Comparison of ENCODE assay signal across 18 cellular contexts in the genomic region with DNA sequence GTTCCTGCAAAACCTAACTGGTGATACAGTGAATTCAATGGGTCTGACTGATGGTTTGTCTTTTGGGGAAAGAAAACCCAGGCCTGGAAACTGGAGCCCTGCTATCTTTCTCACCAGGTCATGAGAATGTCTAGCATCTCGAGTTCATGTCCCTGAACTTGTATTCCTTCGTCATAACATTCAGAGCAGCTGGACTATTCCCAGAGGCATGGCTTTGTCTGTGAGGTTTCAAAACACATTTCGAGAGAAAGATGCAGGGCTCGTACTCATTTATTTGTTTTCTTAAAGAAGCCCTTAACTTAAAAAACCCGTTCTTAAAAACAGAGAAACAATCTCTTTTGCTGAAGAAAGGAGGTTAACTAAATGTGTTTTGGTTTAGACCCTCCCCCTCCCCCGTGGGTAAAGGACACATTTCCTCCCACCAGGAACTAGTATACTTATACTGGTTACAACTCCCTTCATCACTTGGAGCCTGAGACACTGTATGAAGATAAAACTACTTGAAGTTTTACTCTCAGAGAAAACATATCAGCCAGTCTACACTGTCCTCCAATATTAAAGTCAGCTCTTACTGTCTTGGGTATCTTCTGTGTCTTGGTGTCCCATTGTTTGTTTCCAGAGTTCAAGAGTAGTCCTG. TPM values are rescaled to one million over a fixed set of nuclear protein-coding genes. Genes with fewer than 3 reads are reported as not detected.
DNase-seq lines count a peak whose midpoint lies in the region; ATAC-seq and TF ChIP-seq lines count a peak whose summit lies in the region.
"Had no signal": no experiment of that assay in that cellular context is flagged by ENCODE, and none has a peak within 500 bp of the region (broad histone marks: within the 10 kb centered on the region; RNA-seq: fewer than 3 reads in every experiment).

No MANE protein-coding gene starts in this region.

- peaks cover 65% of the 10 kb centered on the region for H3K4me1 Mint-ChIP-seq in chondrocyte (ENCODE audit: low read depth)
- H3K4me1 Mint-ChIP-seq: central memory CD8-positive, alpha-beta T cell; neural crest cell had no signal

- H3K4me3 ChIP-seq in psoas muscle, result no peak overlapping the region
- no peak overlapping the region for H3K4me3 ChIP-seq in uterus
- H3K4me3 ChIP-seq: hepatocyte had no signal

- peaks cover 60% of the 10 kb centered on the region for H3K4me1 ChIP-seq in psoas muscle
- peaks cover 0 to 9% of the 10 kb centered on the region in 2 donors for H3K4me1 ChIP-seq in uterus

- peak overlapping the region; percentile 90 for H3K27ac Mint-ChIP-seq in chondrocyte (ENCODE audit: unreplicated experiment)
- H3K27ac Mint-ChIP-seq: T-helper 17 cell had no signal

- H3K36me3 ChIP-seq in psoas muscle (ENCODE audit: insufficient read depth in 1 of 2, low read depth in 1 of 2) (no peaks in the 10 kb centered on the region), uterus (no peaks in the 10 kb centered on the region)

- TF ChIP-seq CTCF in chondrocyte (IDR thresholded peaks at IDR 0.05), result no peak
- no peak for TF ChIP-seq CTCF in psoas muscle (IDR thresholded peaks at IDR 0.05)
- no peak for TF ChIP-seq CTCF in uterus (IDR thresholded peaks at IDR 0.05)

- H3K9me3 Mint-ChIP-seq in chondrocyte (ENCODE audit: low read depth), result no peaks in the 10 kb centered on the region
- H3K9me3 Mint-ChIP-seq: central memory CD8-positive, alpha-beta T cell; neural crest cell had no signal

- no peak for DNase-seq in chondrocyte (ENCODE audit: low spot score)
- DNase-seq in left cardiac atrium, result no peak
- no peak for DNase-seq in psoas muscle
- DNase-seq in uterus, result peak in 1 of 2 donors; percentile 37
- no peak for DNase-seq in NCI-H345 treated with DMSO at 0.1 percent for 48 hours (lab: John Stamatoyannopoulos, UW; ENCODE audit: unreplicated experiment)
- DNase-seq: activated CD8-positive, alpha-beta memory T cell treated with anti-CD3 and anti-CD28 coated beads, Interleukin-2, amount 50 U/mL, for 4 hours; activated naive CD4-positive, alpha-beta T cell treated with Interleukin-2 at 50 U/mL for 16 hours; NCI-H2029 treated with DMSO at 0.1 percent for 48 hours; NCI-H69; T-helper 17 cell; trophoblast cell had no signal

- peak; percentile 54 to 66 for ATAC-seq in left cardiac atrium
- peak in 2 of 4 donors; percentile 36 to 48 for ATAC-seq in psoas muscle
- ATAC-seq in HG03342 (IDR thresholded peaks at IDR 0.05; ENCODE audit: unreplicated experiment), result no peak
- ATAC-seq in GM18519 (IDR thresholded peaks at IDR 0.05; ENCODE audit: low FRiP score, unreplicated experiment), result no peak
- ATAC-seq: activated CD4-positive, CD25-positive, alpha-beta regulatory T cell treated with anti-CD3 and anti-CD28 coated beads, Interleukin-2, amount 50 U/mL, for 24 hours; left lobe of liver; T-helper 17 cell had no signal

- intact Hi-C loops in left cardiac atrium (cut with DNase I), result no loop called here
- intact Hi-C loops in psoas muscle (cut with DNase I), result loop anchor here in 1 of 2 donors (5.0 kb wide), 1 partner anchor 38 kb away; no protein-coding TSS in a partner anchor
- intact Hi-C loops in uterus (cut with DNase I; ENCODE audit: low total_unique reads), result no loop called here

- H3K36me3 Mint-ChIP-seq in chondrocyte (ENCODE audit: low read depth), result no peaks in the 10 kb centered on the region

- H3K9me3 ChIP-seq in psoas muscle (no peaks in the 10 kb centered on the region), uterus (no peaks in the 10 kb centered on the region)

- H3K27me3 ChIP-seq in psoas muscle (ENCODE audit: insufficient read depth in 3 of 3, low read length in 2 of 3), result no peaks in the 10 kb centered on the region
- no peaks in the 10 kb centered on the region for H3K27me3 ChIP-seq in uterus
- H3K27me3 ChIP-seq: hepatocyte had no signal

- H3K27ac ChIP-seq in psoas muscle, result peak overlapping the region; percentile 70
- H3K27ac ChIP-seq in uterus, result peak overlapping the region; percentile 46 to 64
- H3K27ac ChIP-seq: hepatocyte had no signal

- 37 to 49% (median 40%) methylated on average over 6 of the region's 6 CpGs for WGBS in psoas muscle, 3 donors

- no peak overlapping the region for H3K4me3 Mint-ChIP-seq in chondrocyte (ENCODE audit: unreplicated experiment)
- H3K4me3 Mint-ChIP-seq: central memory CD8-positive, alpha-beta T cell; neural crest cell; T-helper 17 cell had no signal

- no peak for TF ChIP-seq POLR2A in uterus (IDR thresholded peaks at IDR 0.05)

- no peaks in the 10 kb centered on the region for H3K27me3 Mint-ChIP-seq in chondrocyte (ENCODE audit: low read depth)

RNA-seq across cellular contexts. Expression of gene ME3, which starts 43.2 kb away (rescaled TPM):
- total RNA-seq in chondrocyte (10.8 to 14.6 TPM (median 14.2 TPM) in 3 replicates), left cardiac atrium (10 to 100 TPM; 19.7 to 24.2 TPM), psoas muscle (10 to 100 TPM; 11.2 to 19.5 (median 14.2) TPM), uterus (100 to 1,000 TPM in 1 of 4 donors, 10 to 100 TPM in 3; 44.3 to 169 (median 54.2) TPM)
- polyA plus RNA-seq in psoas muscle, result 1 to 10 TPM; 5.1 to 9.3 (median 6.9) TPM

Comparison
In these comparisons a context has a peak if more than half of its experiments do, and no peak if none do; other contexts are left out.
1. ATAC-seq: peak in left cardiac atrium (2 of 2); none in HG03342 (single experiment) and GM18519 (single experiment).